ENCODE assay signal across 21 cellular contexts in the genomic region with DNA sequence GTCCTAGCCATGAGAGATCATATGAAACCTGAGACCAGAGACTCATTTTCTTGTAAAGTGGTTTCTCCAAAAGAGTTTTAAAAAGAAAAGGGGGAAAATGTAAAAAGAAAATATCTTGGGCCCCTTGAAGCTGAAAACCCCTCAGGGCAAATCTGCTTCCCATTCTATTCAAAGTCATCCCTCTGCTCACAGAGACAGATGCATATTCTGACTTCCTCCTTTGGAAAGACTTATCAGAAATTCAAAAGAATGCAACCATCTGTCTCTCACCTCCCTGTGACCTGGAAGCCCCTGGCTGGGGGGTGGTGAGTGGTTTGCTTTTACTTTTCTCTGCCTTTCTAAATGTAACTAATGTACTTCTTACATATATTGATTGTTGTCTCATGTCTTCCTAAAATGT.
"Had no signal": no experiment of that assay in that cellular context is flagged by ENCODE, and none has a peak within 500 bp of the region (broad histone marks: within the 10 kb centered on the region; RNA-seq: fewer than 3 reads in every experiment).

No MANE protein-coding gene starts in this region.

- H3K4me1 ChIP-seq: heart right ventricle, right atrium auricular region, testis, tibial nerve, upper lobe of right lung, vagina had no signal

- H3K4me3 ChIP-seq: dorsolateral prefrontal cortex, heart right ventricle, right atrium auricular region, sigmoid colon, skin epidermis, testis, tibial nerve, upper lobe of right lung, vagina had no signal

- H3K36me3 ChIP-seq: heart right ventricle, neutrophil, right atrium auricular region, sigmoid colon, tibial nerve, upper lobe of right lung, vagina had no signal

- H3K27me3 ChIP-seq: heart right ventricle, neutrophil, right atrium auricular region, sigmoid colon, testis, tibial nerve, upper lobe of right lung, vagina had no signal

- ATAC-seq: esophagus mucosa; heart right ventricle; naive thymus-derived CD4-positive, alpha-beta T cell; stimulated activated naive B cell treated with anti-CD40 and anti-IgM and Interleukin-4, amounts not matched to agents 10 μg/mL and 1 μg/mL and 100 μg/mL, for 72 hours; stimulated activated naive CD8-positive, alpha-beta T cell treated with anti-CD3 and anti-CD28 coated beads, Interleukin-15, amount 100 ng/mL, for 72 hours; upper lobe of right lung had no signal

- H3K27ac ChIP-seq: dorsolateral prefrontal cortex, heart right ventricle, neutrophil, right atrium auricular region, sigmoid colon, skin epidermis, testis, tibial nerve, upper lobe of right lung, vagina had no signal

- H3K9me3 ChIP-seq: neutrophil, right atrium auricular region, sigmoid colon, testis, upper lobe of right lung, vagina had no signal

- DNase-seq: dorsolateral prefrontal cortex; effector CD8-positive, alpha-beta T cell; heart right ventricle; hypothalamus; kidney glomerular epithelial cell; naive thymus-derived CD4-positive, alpha-beta T cell; nephron progenitor cell; posterior cingulate gyrus; sigmoid colon; stimulated activated CD4-positive, alpha-beta T cell treated with anti-CD3 and anti-CD28 coated beads, Interleukin-2, amount 100 ng/mL, for 24 hours; stimulated activated CD4-positive, alpha-beta T cell treated with anti-CD3 and anti-CD28 coated beads, Interleukin-4, amount 100 ng/mL, for 4 hours; stimulated activated naive B cell treated with anti-CD40 and anti-IgM and Interleukin-4, amounts not matched to agents 10 μg/mL and 1 μg/mL and 100 μg/mL, for 72 hours; stimulated activated naive CD8-positive, alpha-beta T cell treated with anti-CD3 and anti-CD28 coated beads, Interleukin-15, amount 100 ng/mL, for 72 hours; testis; upper lobe of right lung had no signal
